ENCODE assay signal across 8 cellular contexts in genomic region chr1:203326830-203327683, GRCh38. TPM values are rescaled to one million over a fixed set of nuclear protein-coding genes. Genes with fewer than 3 reads are reported as not detected.
DNase-seq lines count a peak whose midpoint lies in the region; ATAC-seq and TF ChIP-seq lines count a peak whose summit lies in the region.

No MANE protein-coding gene starts in this region.

- H3K27me3 ChIP-seq in osteoblast (ENCODE audit: insufficient read depth, low read length) (peaks cover 70% of the 10 kb centered on the region), thoracic aorta (replicated peaks; ENCODE audit: insufficient read depth) (no peaks in the 10 kb centered on the region)

- H3K27ac Mint-ChIP-seq in activated naive CD4-positive, alpha-beta T cell treated with anti-CD3 and anti-CD28 coated beads, Interleukin-2, amount 50 U/mL, for 24 hours = peak overlapping the region; percentile 91

- ATAC-seq in HG02571 (IDR thresholded peaks at IDR 0.05; ENCODE audit: unreplicated experiment) (peak; percentile 64), thoracic aorta (ENCODE audit: insufficient number of reproducible peaks, low FRiP score, low read depth) (peak; percentile 72)

- peak overlapping the region; percentile 69 for H3K9ac ChIP-seq in SK-N-MC (ENCODE audit: insufficient read length)

- H3K4me3 Mint-ChIP-seq in activated naive CD4-positive, alpha-beta T cell treated with anti-CD3 and anti-CD28 coated beads, Interleukin-2, amount 50 U/mL, for 24 hours = peak overlapping the region; percentile 80

- peak overlapping the region; percentile 89 for H2AFZ ChIP-seq in osteoblast (ENCODE audit: low read length)

- peak overlapping the region; percentile 36; the same call in 1 of the 2 replicates for H3K27ac ChIP-seq in SK-N-MC
- H3K27ac ChIP-seq in osteoblast (ENCODE audit: low read depth, low read length) = no peak overlapping the region
- peak overlapping the region; percentile 74 to 75 for H3K27ac ChIP-seq in thoracic aorta

- H3K36me3 Mint-ChIP-seq in activated naive CD4-positive, alpha-beta T cell treated with anti-CD3 and anti-CD28 coated beads, Interleukin-2, amount 50 U/mL, for 24 hours = no peaks in the 10 kb centered on the region

- H3K9me3 Mint-ChIP-seq in activated naive CD4-positive, alpha-beta T cell treated with anti-CD3 and anti-CD28 coated beads, Interleukin-2, amount 50 U/mL, for 24 hours = no peaks in the 10 kb centered on the region

- H4K20me1 ChIP-seq in osteoblast (ENCODE audit: insufficient read depth, low read length) = no peaks in the 10 kb centered on the region

- no peaks in the 10 kb centered on the region for H3K79me2 ChIP-seq in osteoblast (ENCODE audit: insufficient read depth, low read length)

- H3K4me3 ChIP-seq in NB4 (ENCODE audit: low read depth, low read length) = peak overlapping the region; percentile 48
- peak overlapping the region; percentile 84 for H3K4me3 ChIP-seq in SK-N-MC
- peak overlapping the region; percentile 66 for H3K4me3 ChIP-seq in osteoblast (ENCODE audit: insufficient read depth, low read length)
- peak overlapping the region; percentile 77 for H3K4me3 ChIP-seq in thoracic aorta

- H3K9me3 ChIP-seq in SK-N-MC (ENCODE audit: low read depth, low read length) (no peaks in the 10 kb centered on the region), osteoblast (ENCODE audit: low read depth, low read length) (no peaks in the 10 kb centered on the region), thoracic aorta (no peaks in the 10 kb centered on the region)

- H3K4me1 ChIP-seq in osteoblast (ENCODE audit: insufficient read depth, low read length) (peaks cover 8% of the 10 kb centered on the region), thoracic aorta (ENCODE audit: control insufficient read depth in 1 of 2, low read depth in 2 of 2) (peaks cover 20 to 52% of the 10 kb centered on the region in 2 donors)

- H3K4me1 Mint-ChIP-seq in activated naive CD4-positive, alpha-beta T cell treated with anti-CD3 and anti-CD28 coated beads, Interleukin-2, amount 50 U/mL, for 24 hours = peaks cover 58% of the 10 kb centered on the region

- H3K27me3 Mint-ChIP-seq in activated naive CD4-positive, alpha-beta T cell treated with anti-CD3 and anti-CD28 coated beads, Interleukin-2, amount 50 U/mL, for 24 hours = no peaks in the 10 kb centered on the region

- peak overlapping the region; percentile 88 for H3K4me2 ChIP-seq in osteoblast (ENCODE audit: insufficient read depth, low read length)

- TF ChIP-seq CTCF in NB4 (IDR thresholded peaks at IDR 0.05; ENCODE audit: low read depth, low read length) = no peak
- no peak for TF ChIP-seq CTCF in osteoblast (IDR thresholded peaks at IDR 0.05; ENCODE audit: extremely low read depth, low read depth, low read length)
- no peak for TF ChIP-seq CTCF in thoracic aorta (IDR thresholded peaks at IDR 0.05)

- no peak for TF ChIP-seq POLR2A in NB4 (IDR thresholded peaks at IDR 0.05; ENCODE audit: extremely low read depth, insufficient read length)

- no peaks in the 10 kb centered on the region for H3K36me3 ChIP-seq in SK-N-MC (ENCODE audit: insufficient read depth, low read length)
- no peaks in the 10 kb centered on the region for H3K36me3 ChIP-seq in osteoblast (ENCODE audit: insufficient read depth, low read length)
- H3K36me3 ChIP-seq in thoracic aorta = no peaks in the 10 kb centered on the region

- DNase-seq in GM04503 (ENCODE audit: low read depth) (peak; percentile 22), NB4 (ENCODE audit: low read depth) (peak; percentile 90), SK-N-MC (ENCODE audit: low read depth, low spot score) (no peak), glomerular endothelial cell (ENCODE audit: extremely low read depth, low read depth, low spot score) (peak; percentile 31), osteoblast (ENCODE audit: insufficient read length, low spot score, missing footprints) (peak; percentile 99), thoracic aorta (ENCODE audit: low spot score) (no peak)

RNA-seq across cellular contexts. Expression of gene BTG2, which starts 21.7 kb away (rescaled TPM):
- total RNA-seq in glomerular endothelial cell (35.9 and 54.7 TPM in 2 replicates), osteoblast (14.5 and 14.7 TPM in 2 replicates), thoracic aorta (100 to 1,000 TPM; 119 to 164 TPM)

RNA-seq across cellular contexts. Expression of gene FMOD, which starts 23.9 kb away (rescaled TPM):
- total RNA-seq in glomerular endothelial cell (0.93 and 1.8 TPM in 2 replicates), osteoblast (2.9 and 5.9 TPM in 2 replicates), thoracic aorta (100 to 1,000 TPM; 190 to 438 TPM)

Comparison
In these comparisons a context has a peak if more than half of its experiments do, and no peak if none do; other contexts are left out.
1. DNase-seq: peak in GM04503 (single experiment), NB4 (single experiment), glomerular endothelial cell (single experiment) and osteoblast (single experiment); none in SK-N-MC (single experiment) and thoracic aorta (single experiment).
2. RNA of gene FMOD, which starts 23.9 kb away (total RNA-seq): 190 to 438 TPM in thoracic aorta; 2.9 to 5.9 TPM in osteoblast and 0.93 to 1.8 TPM in glomerular endothelial cell; every median in the first group is over 10 times any median in the second.
3. Peak in every context shown above with its lines, with median percentiles within 50 percentile points of each other: H3K4me3 ChIP-seq.